Comparison of ENCODE assay signal across 8 cellular contexts in the genomic region with DNA sequence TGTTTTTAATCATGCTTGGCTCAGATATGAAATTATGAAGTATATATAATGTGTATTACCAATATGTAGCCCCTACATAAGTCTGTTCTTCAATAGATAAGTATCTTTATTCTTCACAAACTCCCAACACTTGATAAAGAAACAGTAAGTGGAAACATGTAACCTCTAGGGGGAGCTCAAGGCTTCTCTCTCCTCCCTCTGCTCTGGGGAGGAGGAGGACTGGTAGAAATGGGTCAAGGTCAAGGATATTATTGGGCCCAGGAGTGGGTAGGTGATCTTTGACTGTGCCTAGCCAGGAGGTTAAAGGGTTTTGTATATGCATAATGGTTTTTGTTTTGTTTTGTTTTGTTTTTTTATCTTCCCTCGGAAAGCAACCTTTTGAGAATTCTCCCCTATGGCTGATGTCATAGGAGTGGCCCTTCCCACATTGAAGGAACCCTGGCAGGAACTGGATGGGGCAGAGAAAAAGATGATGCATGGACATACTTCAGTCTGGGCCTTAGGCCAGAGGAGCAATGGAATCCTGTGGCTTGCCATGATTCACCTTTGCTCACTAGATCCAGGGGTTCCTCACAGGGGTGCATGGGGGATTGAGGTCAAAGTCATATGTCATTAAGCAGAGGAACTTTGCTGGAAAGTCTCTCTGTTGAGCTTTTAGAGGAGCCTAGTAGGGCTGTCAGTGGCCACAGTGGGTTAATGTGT.
A peak's percentile ranks its signal among the peaks of the same experiment; 100 is the strongest.
DNase-seq lines count a peak whose midpoint lies in the region; ATAC-seq and TF ChIP-seq lines count a peak whose summit lies in the region.

No MANE protein-coding gene starts in this region.

- no peaks in the 10 kb centered on the region for H3K36me3 ChIP-seq in ascending aorta
- no peaks in the 10 kb centered on the region for H3K36me3 ChIP-seq in upper lobe of right lung
- H3K36me3 ChIP-seq in ovary: no peaks in the 10 kb centered on the region

- H3K27me3 ChIP-seq in ascending aorta (no peaks in the 10 kb centered on the region), upper lobe of right lung (no peaks in the 10 kb centered on the region), ovary (no peaks in the 10 kb centered on the region)

- TF ChIP-seq CTCF in GM20000 (IDR thresholded peaks at IDR 0.05; ENCODE audit: extremely low read depth, missing control alignments) (no peak), ascending aorta (IDR thresholded peaks at IDR 0.05) (peak; percentile 14 to 50 (median 33)), upper lobe of right lung (IDR thresholded peaks at IDR 0.05) (peak; percentile 57), ovary (IDR thresholded peaks at IDR 0.05) (peak in 1 of 3 donors; percentile 39)

- TF ChIP-seq POLR2A in ovary (IDR thresholded peaks at IDR 0.05): no peak

- H3K4me3 ChIP-seq in ascending aorta (no peak overlapping the region), upper lobe of right lung (no peak overlapping the region), ovary (no peak overlapping the region)

- peak; percentile 65 for ATAC-seq in upper lobe of right lung
- ATAC-seq in GM19467 (IDR thresholded peaks at IDR 0.05; ENCODE audit: unreplicated experiment): no peak

- in situ Hi-C loops in Caki2 (cut with HindIII; ENCODE audit: low pct_unique_long_range_greater_than_20kb, low sequenced_read_pairs): no loop called here

- H3K9me3 ChIP-seq in ascending aorta (no peaks in the 10 kb centered on the region), upper lobe of right lung (no peaks in the 10 kb centered on the region), ovary (no peaks in the 10 kb centered on the region)

- TF ChIP-seq EP300 in ovary (IDR thresholded peaks at IDR 0.05): no peak

- DNase-seq in Caki2 (ENCODE audit: low read depth): peak; percentile 26
- peak; percentile 22 for DNase-seq in GM20000 (ENCODE audit: low spot score)
- DNase-seq in NCI-H510A treated with DMSO at 0.1 percent for 48 hours (lab: John Stamatoyannopoulos, UW): peak; percentile 54
- no peak for DNase-seq in ascending aorta (ENCODE audit: low spot score in 2 of 2)
- peak; percentile 24 for DNase-seq in kidney glomerular epithelial cell (lab: John Stamatoyannopoulos, UW)
- no peak for DNase-seq in upper lobe of right lung
- no peak for DNase-seq in ovary

- 47 to 72% (median 63%) methylated on average over 1 of the region's 1 CpG for WGBS in ovary, 3 donors

- no peak overlapping the region for H3K27ac ChIP-seq in ascending aorta
- no peak overlapping the region for H3K27ac ChIP-seq in upper lobe of right lung
- H3K27ac ChIP-seq in ovary: no peak overlapping the region

- intact Hi-C loops in ascending aorta (cut with DNase I): no loop called here
- intact Hi-C loops in upper lobe of right lung (cut with DNase I): no loop called here
- intact Hi-C loops in ovary (cut with DNase I): no loop called here

- H3K4me1 ChIP-seq in ascending aorta: no peaks in the 10 kb centered on the region
- no peaks in the 10 kb centered on the region for H3K4me1 ChIP-seq in upper lobe of right lung
- no peaks in the 10 kb centered on the region for H3K4me1 ChIP-seq in ovary (ENCODE audit: insufficient read depth)

Comparison
In these comparisons a context has a peak if more than half of its experiments do, and no peak if none do; other contexts are left out.
1. DNase-seq: peak in Caki2 (single experiment), GM20000 (single experiment), NCI-H510A treated with DMSO at 0.1 percent for 48 hours (single experiment) and kidney glomerular epithelial cell (single experiment); none in ascending aorta (0 of 2), upper lobe of right lung (single experiment) and ovary (0 of 5).